In the genomic region with DNA sequence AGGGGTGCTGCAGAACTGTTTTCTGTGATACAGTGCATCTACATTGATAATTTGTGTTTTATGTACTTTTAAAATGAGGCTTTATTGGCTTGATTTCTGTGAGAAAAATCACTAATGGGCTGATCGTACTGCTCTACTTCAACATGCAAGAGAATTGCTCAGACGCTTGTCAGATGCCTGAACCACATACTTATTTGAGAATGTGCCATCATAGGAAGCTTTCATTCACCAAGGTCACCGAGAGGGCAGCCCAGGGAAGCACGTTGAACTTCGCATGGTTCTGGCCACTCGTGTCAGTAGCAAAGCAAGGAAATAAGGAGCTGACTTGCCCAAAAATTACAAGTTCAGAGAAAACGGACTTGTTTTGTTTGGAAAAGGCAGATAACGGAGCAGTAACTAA, we compare ENCODE assay signal across 10 cellular contexts.
DNase-seq lines count a peak whose midpoint lies in the region; ATAC-seq, FAIRE-seq and TF ChIP-seq lines count a peak whose summit lies in the region.
"Had no signal": no experiment of that assay in that cellular context is flagged by ENCODE, and none has a peak within 500 bp of the region (broad histone marks: within the 10 kb centered on the region; RNA-seq: fewer than 3 reads in every experiment).

No MANE protein-coding gene starts in this region.

- H3K4me2 ChIP-seq in HepG2 (ENCODE audit: low read depth, low read length): no peak overlapping the region

- H3K9ac ChIP-seq in HepG2 (ENCODE audit: insufficient read depth, low read depth, low read length): no peak overlapping the region

- WGBS in HepG2 (ENCODE audit: low lambda C conversion rate): 79% methylated on average over 8 of the region's 8 CpGs

- BruUV-seq in HepG2 (replicated peaks; lab: Mats Ljungman, UMichigan): no TSS peak

- TF ChIP-seq EP300 in HepG2 (IDR thresholded peaks at IDR 0.05; ENCODE audit: low read depth in 2 of 2, low read length in 2 of 2) (no peak), HepG2 (CRISPR knock-in tag; IDR thresholded peaks at IDR 0.05; ENCODE audit: borderline replicate concordance) (no peak)

- H3K9me3 ChIP-seq in HepG2 (ENCODE audit: low read length) (no peaks in the 10 kb centered on the region), thoracic aorta (no peaks in the 10 kb centered on the region)

- no peak for FAIRE-seq in HepG2 (lab: Jason Lieb, UNC)

- no peaks in the 10 kb centered on the region for H3K36me3 ChIP-seq in HepG2 (replicated peaks in 1 of 2; ENCODE audit: control insufficient read depth in 1 of 2, insufficient read depth in 2 of 2, low read length in 2 of 2)
- H3K36me3 ChIP-seq in thoracic aorta: no peaks in the 10 kb centered on the region

- no peak for TF ChIP-seq POLR2A in HepG2 (IDR thresholded peaks at IDR 0.05; ENCODE audit: insufficient read depth in 1 of 2, low read depth in 2 of 2, low read length in 2 of 2)

- POLR2A ChIA-PET in HepG2 (lab: Yijun Ruan, JAX): interaction anchor here (1.1 to 3.5 kb wide), 2 partner anchors 11 to 254 kb away, joined by 3 to 11 read pairs; no protein-coding TSS in a partner anchor

- TF ChIP-seq CTCF in HepG2 (CRISPR knock-in tag; IDR thresholded peaks at IDR 0.05) (no peak), thoracic aorta (IDR thresholded peaks at IDR 0.05) (no peak)

- in situ Hi-C loops in HepG2 (cut with HindIII; ENCODE audit: extremely low pct_ligation_motif_present, low pct_unique_long_range_greater_than_20kb): no loop called here

- no peak overlapping the region for H2AFZ ChIP-seq in HepG2 (ENCODE audit: low read length)

- H3K27ac ChIP-seq in HepG2 (ENCODE audit: extremely low read length, insufficient read depth, low read length): no peak overlapping the region
- H3K27ac ChIP-seq in thoracic aorta: peak overlapping the region; percentile 59 to 65
- H3K27ac ChIP-seq: RWPE1 had no signal

- peaks cover 56% of the 10 kb centered on the region for H3K4me1 ChIP-seq in HepG2 (ENCODE audit: insufficient read depth, low read length)
- H3K4me1 ChIP-seq in thoracic aorta (ENCODE audit: control insufficient read depth in 1 of 2, low read depth in 2 of 2): peaks cover 12 to 45% of the 10 kb centered on the region in 2 donors

- H4K20me1 ChIP-seq in HepG2 (ENCODE audit: insufficient read depth, low read length): no peaks in the 10 kb centered on the region

- intact Hi-C loops in HepG2 (cut with micrococcal nuclease; ENCODE audit: unreplicated experiment): no loop called here

- H3K27me3 ChIP-seq in HepG2 (ENCODE audit: control insufficient read depth in 1 of 2, insufficient read depth in 2 of 2, low read length in 2 of 2): no peaks in the 10 kb centered on the region
- H3K27me3 ChIP-seq in thoracic aorta (replicated peaks; ENCODE audit: insufficient read depth): no peaks in the 10 kb centered on the region

- no peak for ATAC-seq in HepG2
- ATAC-seq in thoracic aorta (ENCODE audit: insufficient number of reproducible peaks, low FRiP score, low read depth): no peak
- no peak for ATAC-seq in GM19463 (IDR thresholded peaks at IDR 0.05; ENCODE audit: unreplicated experiment)
- no peak for ATAC-seq in GM18517 (IDR thresholded peaks at IDR 0.05; ENCODE audit: unreplicated experiment)
- ATAC-seq in HG02759 (IDR thresholded peaks at IDR 0.05; ENCODE audit: unreplicated experiment): no peak
- ATAC-seq in HG03175 (IDR thresholded peaks at IDR 0.05; ENCODE audit: unreplicated experiment): no peak

- no peaks in the 10 kb centered on the region for H3K79me2 ChIP-seq in HepG2 (ENCODE audit: insufficient read depth, low read length)

- H3K4me3 ChIP-seq in HepG2 (replicated peaks in 1 of 3; ENCODE audit: insufficient read depth in 1 of 3, low read depth in 2 of 3, low read length in 3 of 3) (no peak overlapping the region), thoracic aorta (peak overlapping the region; percentile 64)

- TF ChIP-seq RAD21 in HepG2 (CRISPR knock-in tag; IDR thresholded peaks at IDR 0.05): no peak

- DNase-seq in LHCN-M2 (ENCODE audit: low read depth) (peak; percentile 88), dedifferentiated amniotic fluid mesenchymal stem cell (ENCODE audit: extremely low spot score) (peak; percentile 30), HepG2 (ENCODE audit: low spot score) (peak; percentile 38), thoracic aorta (ENCODE audit: low spot score) (peak; percentile 39)
- DNase-seq: NCI-H1092 treated with DMSO at 0.1 percent for 48 hours had no signal

- CTCF ChIA-PET in HepG2 (lab: Yijun Ruan, JAX; ENCODE audit: low intra/inter-chr PET ratio, low total read pairs): no interaction called here

TF ChIP-seq in HepG2, 621 proteins besides CTCF, POLR2A, EP300 and RAD21 (continues in another document):
- TF ChIP-seq GPN1 (CRISPR knock-in tag; IDR thresholded peaks at IDR 0.05; ENCODE audit: borderline replicate concordance) (no peak), RARA (CRISPR knock-in tag; IDR thresholded peaks at IDR 0.05) (peak; percentile 62; the same call in 1 of the 2 replicates), TCF12 (IDR thresholded peaks at IDR 0.05) (no peak), TCF12 (CRISPR knock-in tag; IDR thresholded peaks at IDR 0.05) (no peak), FOXA3 (CRISPR knock-in tag; IDR thresholded peaks at IDR 0.05) (no peak), RFXANK (CRISPR knock-in tag; IDR thresholded peaks at IDR 0.05) (no peak)
- TF ChIP-seq, protein P1, sequence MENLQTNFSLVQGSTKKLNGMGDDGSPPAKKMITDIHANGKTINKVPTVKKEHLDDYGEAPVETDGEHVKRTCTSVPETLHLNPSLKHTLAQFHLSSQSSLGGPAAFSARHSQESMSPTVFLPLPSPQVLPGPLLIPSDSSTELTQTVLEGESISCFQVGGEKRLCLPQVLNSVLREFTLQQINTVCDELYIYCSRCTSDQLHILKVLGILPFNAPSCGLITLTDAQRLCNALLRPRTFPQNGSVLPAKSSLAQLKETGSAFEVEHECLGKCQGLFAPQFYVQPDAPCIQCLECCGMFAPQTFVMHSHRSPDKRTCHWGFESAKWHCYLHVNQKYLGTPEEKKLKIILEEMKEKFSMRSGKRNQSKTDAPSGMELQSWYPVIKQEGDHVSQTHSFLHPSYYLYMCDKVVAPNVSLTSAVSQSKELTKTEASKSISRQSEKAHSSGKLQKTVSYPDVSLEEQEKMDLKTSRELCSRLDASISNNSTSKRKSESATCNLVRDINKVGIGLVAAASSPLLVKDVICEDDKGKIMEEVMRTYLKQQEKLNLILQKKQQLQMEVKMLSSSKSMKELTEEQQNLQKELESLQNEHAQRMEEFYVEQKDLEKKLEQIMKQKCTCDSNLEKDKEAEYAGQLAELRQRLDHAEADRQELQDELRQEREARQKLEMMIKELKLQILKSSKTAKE (CRISPR knock-in tag; IDR thresholded peaks at IDR 0.05; ENCODE audit: borderline replicate concordance): no peak
- TF ChIP-seq, protein P2, sequence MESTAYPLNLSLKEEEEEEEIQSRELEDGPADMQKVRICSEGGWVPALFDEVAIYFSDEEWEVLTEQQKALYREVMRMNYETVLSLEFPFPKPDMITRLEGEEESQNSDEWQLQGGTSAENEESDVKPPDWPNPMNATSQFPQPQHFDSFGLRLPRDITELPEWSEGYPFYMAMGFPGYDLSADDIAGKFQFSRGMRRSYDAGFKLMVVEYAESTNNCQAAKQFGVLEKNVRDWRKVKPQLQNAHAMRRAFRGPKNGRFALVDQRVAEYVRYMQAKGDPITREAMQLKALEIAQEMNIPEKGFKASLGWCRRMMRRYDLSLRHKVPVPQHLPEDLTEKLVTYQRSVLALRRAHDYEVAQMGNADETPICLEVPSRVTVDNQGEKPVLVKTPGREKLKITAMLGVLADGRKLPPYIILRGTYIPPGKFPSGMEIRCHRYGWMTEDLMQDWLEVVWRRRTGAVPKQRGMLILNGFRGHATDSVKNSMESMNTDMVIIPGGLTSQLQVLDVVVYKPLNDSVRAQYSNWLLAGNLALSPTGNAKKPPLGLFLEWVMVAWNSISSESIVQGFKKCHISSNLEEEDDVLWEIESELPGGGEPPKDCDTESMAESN (CRISPR knock-in tag; conservative IDR thresholded peaks at IDR 0.05): no peak
- TF ChIP-seq, protein P3, sequence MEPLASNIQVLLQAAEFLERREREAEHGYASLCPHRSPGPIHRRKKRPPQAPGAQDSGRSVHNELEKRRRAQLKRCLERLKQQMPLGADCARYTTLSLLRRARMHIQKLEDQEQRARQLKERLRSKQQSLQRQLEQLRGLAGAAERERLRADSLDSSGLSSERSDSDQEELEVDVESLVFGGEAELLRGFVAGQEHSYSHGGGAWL (CRISPR knock-in tag; IDR thresholded peaks at IDR 0.05): no peak
- TF ChIP-seq, protein P4, sequence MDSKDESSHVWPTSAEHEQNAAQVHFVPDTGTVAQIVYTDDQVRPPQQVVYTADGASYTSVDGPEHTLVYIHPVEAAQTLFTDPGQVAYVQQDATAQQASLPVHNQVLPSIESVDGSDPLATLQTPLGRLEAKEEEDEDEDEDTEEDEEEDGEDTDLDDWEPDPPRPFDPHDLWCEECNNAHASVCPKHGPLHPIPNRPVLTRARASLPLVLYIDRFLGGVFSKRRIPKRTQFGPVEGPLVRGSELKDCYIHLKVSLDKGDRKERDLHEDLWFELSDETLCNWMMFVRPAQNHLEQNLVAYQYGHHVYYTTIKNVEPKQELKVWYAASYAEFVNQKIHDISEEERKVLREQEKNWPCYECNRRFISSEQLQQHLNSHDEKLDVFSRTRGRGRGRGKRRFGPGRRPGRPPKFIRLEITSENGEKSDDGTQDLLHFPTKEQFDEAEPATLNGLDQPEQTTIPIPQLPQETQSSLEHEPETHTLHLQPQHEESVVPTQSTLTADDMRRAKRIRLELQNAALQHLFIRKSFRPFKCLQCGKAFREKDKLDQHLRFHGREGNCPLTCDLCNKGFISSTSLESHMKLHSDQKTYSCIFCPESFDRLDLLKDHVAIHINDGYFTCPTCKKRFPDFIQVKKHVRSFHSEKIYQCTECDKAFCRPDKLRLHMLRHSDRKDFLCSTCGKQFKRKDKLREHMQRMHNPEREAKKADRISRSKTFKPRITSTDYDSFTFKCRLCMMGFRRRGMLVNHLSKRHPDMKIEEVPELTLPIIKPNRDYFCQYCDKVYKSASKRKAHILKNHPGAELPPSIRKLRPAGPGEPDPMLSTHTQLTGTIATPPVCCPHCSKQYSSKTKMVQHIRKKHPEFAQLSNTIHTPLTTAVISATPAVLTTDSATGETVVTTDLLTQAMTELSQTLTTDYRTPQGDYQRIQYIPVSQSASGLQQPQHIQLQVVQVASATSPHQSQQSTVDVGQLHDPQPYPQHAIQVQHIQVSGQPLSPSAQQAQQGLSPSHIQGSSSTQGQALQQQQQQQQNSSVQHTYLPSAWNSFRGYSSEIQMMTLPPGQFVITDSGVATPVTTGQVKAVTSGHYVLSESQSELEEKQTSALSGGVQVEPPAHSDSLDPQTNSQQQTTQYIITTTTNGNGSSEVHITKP (CRISPR knock-in tag; IDR thresholded peaks at IDR 0.05; ENCODE audit: low read depth): 0 out of 2 replicates have a peak, but pooled peaks have one; percentile 48

Comparison
In these comparisons a context has a peak if more than half of its experiments do, and no peak if none do; other contexts are left out.
1. DNase-seq: peak in every context shown above with its lines; median percentile 88 in LHCN-M2; 39 in thoracic aorta; 38 in HepG2; 30 in dedifferentiated amniotic fluid mesenchymal stem cell.